Comparison of ENCODE assay signal across 2 cellular contexts in genomic region chr3:167919590-167919989, GRCh38.
TF ChIP-seq lines count a peak whose summit lies in the region.

No MANE protein-coding gene starts in this region.

TF ChIP-seq in A549, 52 proteins besides CTCF, POLR2A, EP300 and RAD21:
- no peak for TF ChIP-seq NPAS2 (CRISPR knock-in tag; IDR thresholded peaks at IDR 0.05; ENCODE audit: borderline replicate concordance)
- no peak for TF ChIP-seq ZSCAN20 (CRISPR knock-in tag; IDR thresholded peaks at IDR 0.05)
- TF ChIP-seq JUN (IDR thresholded peaks at IDR 0.05): no peak
- TF ChIP-seq USF2 (IDR thresholded peaks at IDR 0.05): no peak
- peak; percentile 27 for TF ChIP-seq MAFK (IDR thresholded peaks at IDR 0.05; ENCODE audit: partially characterized antibody)

TF ChIP-seq in GM23338, 12 proteins besides CTCF, POLR2A, EP300 and RAD21:
- no peak for TF ChIP-seq ZNF462 (CRISPR knock-in tag; IDR thresholded peaks at IDR 0.05)
- TF ChIP-seq JUNB (IDR thresholded peaks at IDR 0.05; ENCODE audit: unreplicated experiment): no peak
- no peak for TF ChIP-seq ETS1 (IDR thresholded peaks at IDR 0.05)
- no peak for TF ChIP-seq ZNF114 (CRISPR knock-in tag; IDR thresholded peaks at IDR 0.05)
- TF ChIP-seq NANOG (IDR thresholded peaks at IDR 0.05; ENCODE audit: borderline replicate concordance): no peak
- no peak for TF ChIP-seq EZH2phosphoT487 (IDR thresholded peaks at IDR 0.05; ENCODE audit: unreplicated experiment)
- no peak for TF ChIP-seq REST (IDR thresholded peaks at IDR 0.05; ENCODE audit: unreplicated experiment)
